10 cellular contexts compared by ENCODE assay signal in genomic region chr7:105024734-105025133, GRCh38. TPM values are rescaled to one million over a fixed set of nuclear protein-coding genes. Genes with fewer than 3 reads are reported as not detected.
DNase-seq lines count a peak whose midpoint lies in the region; ATAC-seq, FAIRE-seq and TF ChIP-seq lines count a peak whose summit lies in the region.
"Had no signal": no experiment of that assay in that cellular context is flagged by ENCODE, and none has a peak within 500 bp of the region (broad histone marks: within the 10 kb centered on the region; RNA-seq: fewer than 3 reads in every experiment).

No MANE protein-coding gene starts in this region.

- intact Hi-C loops in GM12878 (cut with micrococcal nuclease; ENCODE audit: unreplicated experiment): no loop called here
- intact Hi-C loops in natural killer cell (cut with micrococcal nuclease): loop anchor here (1.0 to 5.0 kb wide), 2 partner anchors 10 to 33 kb away; no protein-coding TSS in a partner anchor

- H3K27me3 Mint-ChIP-seq in natural killer cell (ENCODE audit: low read depth in 2 of 2): no peaks in the 10 kb centered on the region

- H3K4me3 Mint-ChIP-seq in natural killer cell: peak overlapping the region; percentile 57

- H3K27me3 ChIP-seq in DOHH2 (ENCODE audit: control insufficient read depth, low read length) (no peaks in the 10 kb centered on the region), GM12878 (replicated peaks in 1 of 2; ENCODE audit: control insufficient read depth in 2 of 2, insufficient read depth in 2 of 2, low read length in 1 of 2) (no peaks in the 10 kb centered on the region)

- RAD21 ChIA-PET in GM12878 (lab: Charles Lee; ENCODE audit: unreplicated experiment): interaction anchor here (0.9 to 4.4 kb wide), 5 partner anchors 8 to 41 kb away, joined by 3 to 52 read pairs (median 3); no protein-coding TSS in a partner anchor

- no peak for TF ChIP-seq RAD21 in GM12878 (IDR thresholded peaks at IDR 0.05; ENCODE audit: insufficient read depth, low read depth, low read length)

- H3K36me3 ChIP-seq in DOHH2 (ENCODE audit: control insufficient read depth, low read length): peaks cover 27% of the 10 kb centered on the region
- no peaks in the 10 kb centered on the region; a peak in 1 of 4 replicates for H3K36me3 ChIP-seq in GM12878 (ENCODE audit: control insufficient read depth in 2 of 2, insufficient read depth in 2 of 2, low read length in 1 of 2)

- H3K27ac ChIP-seq in DOHH2 (ENCODE audit: low read depth, low read length) (no peak overlapping the region), GM12878 (ENCODE audit: control insufficient read depth, insufficient read depth) (no peak overlapping the region)

- H3K9ac ChIP-seq in GM12878 (ENCODE audit: control insufficient read depth, insufficient read depth, low read length): no peak overlapping the region; the same call in 1 of the 2 replicates

- H3K4me1 ChIP-seq in DOHH2 (ENCODE audit: control insufficient read depth, low read length): peaks cover 96% of the 10 kb centered on the region
- H3K4me1 ChIP-seq in GM12878 (ENCODE audit: control insufficient read depth, insufficient read depth, low read length): peaks cover 28% of the 10 kb centered on the region

- H3F3A ChIP-seq in DOHH2 (ENCODE audit: control insufficient read depth, insufficient read depth): peaks cover 18% of the 10 kb centered on the region

- no peak for TF ChIP-seq EP300 in GM12878 (IDR thresholded peaks at IDR 0.05; ENCODE audit: borderline replicate concordance in 1 of 2, control insufficient read depth in 1 of 2, low read depth in 2 of 2, low read length in 2 of 2)

- no TSS peak for BruUV-seq in GM12878 (replicated peaks; lab: Mats Ljungman, UMichigan)

- H3K4me3 ChIP-seq in DOHH2 (ENCODE audit: low read length) (no peak overlapping the region), GM12878 (0 out of 2 replicates have a peak overlapping the region, but pooled peaks have one; percentile 28)

- no peaks in the 10 kb centered on the region for H3K9me3 Mint-ChIP-seq in natural killer cell

- peak overlapping the region; percentile 65 to 84 for H3K27ac Mint-ChIP-seq in natural killer cell

- TF ChIP-seq CTCF in DOHH2 (IDR thresholded peaks at IDR 0.05; ENCODE audit: low read depth, low read length, poor library complexity, severe bottlenecking) (no peak), GM12878 (IDR thresholded peaks at IDR 0.05 in 2 of 3, conservative IDR thresholded peaks at IDR 0.05 in 1 of 3; ENCODE audit: control insufficient read depth in 2 of 3, extremely low read depth in 1 of 3, insufficient read depth in 1 of 3, low read depth in 3 of 3, low read length in 3 of 3) (no peak), natural killer cell (IDR thresholded peaks at IDR 0.05) (no peak)

- CTCF ChIA-PET in GM12878 (lab: Yijun Ruan, JAX): interaction anchor here (0.6 to 1.2 kb wide), 3 partner anchors 14 to 180 kb away, joined by 3 to 7 read pairs (median 4); no protein-coding TSS in a partner anchor

- H3K4me2 ChIP-seq in DOHH2 (ENCODE audit: low read length) (peak overlapping the region; percentile 5), GM12878 (ENCODE audit: control insufficient read depth, insufficient read depth) (peak overlapping the region; percentile 59)

- peaks cover 72% of the 10 kb centered on the region for H4K20me1 ChIP-seq in DOHH2 (ENCODE audit: control insufficient read depth, insufficient read depth, low read depth, low read length)
- no peaks in the 10 kb centered on the region for H4K20me1 ChIP-seq in GM12878 (ENCODE audit: control insufficient read depth, insufficient read depth)

- TF ChIP-seq POLR2A in GM12878 (IDR thresholded peaks at IDR 0.05; ENCODE audit: low read depth, low read length): no peak

- no peaks in the 10 kb centered on the region for H3K9me3 ChIP-seq in DOHH2 (ENCODE audit: control insufficient read depth, insufficient read depth, low read length)
- no peaks in the 10 kb centered on the region; the same call in 2 of the 3 replicates for H3K9me3 ChIP-seq in GM12878 (replicated peaks; ENCODE audit: control insufficient read depth, insufficient read depth, low read length)

- SMC1A ChIA-PET in GM12878 (lab: Charles Lee; ENCODE audit: uncharacterized antibody, unreplicated experiment): interaction anchor here (0.7 to 6.5 kb wide), 9 partner anchors 9 to 98 kb away, joined by 3 to 87 read pairs (median 4); partner anchors contain the start of gene KMT2E

- no peaks in the 10 kb centered on the region for H3K36me3 Mint-ChIP-seq in natural killer cell

- in situ Hi-C loops in GM12878 (cut with MboI): loop anchor here (25.0 kb wide), 1 partner anchor 1263 kb away; the partner anchor contains the start of gene NAMPT

- no peaks in the 10 kb centered on the region for H3K9me2 ChIP-seq in DOHH2 (replicated peaks; ENCODE audit: control insufficient read depth, low read length)

- FAIRE-seq in GM12878 (lab: Jason Lieb, UNC): no peak

- POLR2A ChIA-PET in GM12878 (lab: Charles Lee): interaction anchor here (0.6 to 5.2 kb wide), 2 partner anchors 9 to 13 kb away, joined by 3 to 50 read pairs; partner anchors contain the start of gene KMT2E

- 0% methylated on average over 1 of the region's 1 CpG for WGBS in GM12878 (ENCODE audit: insufficient coverage, insufficient replicate concordance, low lambda C conversion rate, missing lambda C conversion rate)

- DNase-seq in NCI-H146 (lab: John Stamatoyannopoulos, UW) (peak; percentile 27), GM12878 (ENCODE audit: low read depth, low spot score) (no peak), natural killer cell (no peak), hepatic stellate cell (ENCODE audit: low spot score) (no peak), SK-N-DZ (ENCODE audit: low spot score) (no peak), NOMO-1 (lab: John Stamatoyannopoulos, UW; ENCODE audit: unreplicated experiment in 2 of 2) (no peak)
- DNase-seq: NCI-H1048, T-helper 1 cell had no signal

- no peak overlapping the region for H2AFZ ChIP-seq in GM12878 (ENCODE audit: control insufficient read depth, low read depth, low read length)

- peaks cover 79 to 86% of the 10 kb centered on the region in 2 donors for H3K4me1 Mint-ChIP-seq in natural killer cell

- ATAC-seq in GM12878 (peak; percentile 1; the same call in 1 of the 3 replicates), natural killer cell (no peak), HG02588 (IDR thresholded peaks at IDR 0.05; ENCODE audit: unreplicated experiment) (no peak)

- H3K79me2 ChIP-seq in DOHH2 (ENCODE audit: control insufficient read depth, low read length) (peaks cover 100% of the 10 kb centered on the region), GM12878 (ENCODE audit: control insufficient read depth, insufficient read depth, low read length) (peaks cover 100% of the 10 kb centered on the region)

TF ChIP-seq in GM12878, 131 proteins besides CTCF, POLR2A, EP300 and RAD21:
- TF ChIP-seq MYB (IDR thresholded peaks at IDR 0.05; ENCODE audit: borderline replicate concordance, low read depth, low read length): no peak

RNA-seq across cellular contexts. Expression of gene KMT2E, which starts 10.7 kb away (rescaled TPM):
- 543 and 556 TPM in 2 replicates for total RNA-seq in GM12878 (2013; cell fraction: nucleolus; rRNA removed)
- 34.1 and 39.9 TPM in 2 replicates for total RNA-seq in GM12878 (2014; rRNA removed)
- total RNA-seq in GM12878 (2014; rRNA removed; fragmentation: Illumina TruSeq; extraction: Trizol): 34.4 and 36.9 TPM in 2 replicates
- total RNA-seq in GM12878 (2021): 48.1 and 52.7 TPM in 2 replicates
- polyA plus RNA-seq in GM12878 (2011; ENCODE audit: low read depth): 31.8 TPM
- polyA plus RNA-seq in GM12878 (2011; rRNA removed): 15.1 and 15.6 TPM in 2 replicates
- 12.7 and 30.2 TPM in 2 replicates for polyA plus RNA-seq in GM12878 (2011; cell fraction: cytosol; rRNA removed)
- polyA plus RNA-seq in GM12878 (2011; cell fraction: nucleus; rRNA removed): 59.7 and 78.0 TPM in 2 replicates
- polyA plus RNA-seq in GM12878 (2012): 37.8 and 37.9 TPM in 2 replicates
- 34.1 and 48.6 TPM in 2 replicates for polyA plus RNA-seq in GM12878 (2014; fragmentation: Illumina TruSeq; extraction: Trizol)
- 10 to 100 TPM; 13.2 to 16.0 TPM for polyA plus RNA-seq in GM12878 (2014; fragmentation: Nextera tagmentation; extraction: Ambion mirVana)
- 15.5 and 18.7 TPM in 2 replicates for polyA plus RNA-seq in GM12878 (2014; rRNA removed)
- 10 to 100 TPM; 66.2 to 68.1 TPM for polyA plus RNA-seq in GM12878 (2016; fragmentation: Nextera tagmentation; extraction: Ambion mirVana)
- polyA minus RNA-seq in GM12878 (2011; rRNA and poly(A)+ RNA removed): 97.8 and 117 TPM in 2 replicates
- polyA minus RNA-seq in GM12878 (2011; cell fraction: cytosol; rRNA and poly(A)+ RNA removed): 26.5 and 28.8 TPM in 2 replicates
- polyA minus RNA-seq in GM12878 (2011; cell fraction: nucleus; rRNA and poly(A)+ RNA removed): 140 and 180 TPM in 2 replicates
- total RNA-seq in natural killer cell: 100 to 1,000 TPM; 272 to 353 (median 345) TPM
- polyA plus RNA-seq in SK-N-DZ (2014; cell fraction: cytosol; rRNA removed): 24.2 and 29.9 TPM in 2 replicates
- 26.7 and 45.3 TPM in 2 replicates for polyA plus RNA-seq in SK-N-DZ (2014; cell fraction: nucleus; rRNA removed)
